Comparison of ENCODE assay signal across 12 cellular contexts in the genomic region with DNA sequence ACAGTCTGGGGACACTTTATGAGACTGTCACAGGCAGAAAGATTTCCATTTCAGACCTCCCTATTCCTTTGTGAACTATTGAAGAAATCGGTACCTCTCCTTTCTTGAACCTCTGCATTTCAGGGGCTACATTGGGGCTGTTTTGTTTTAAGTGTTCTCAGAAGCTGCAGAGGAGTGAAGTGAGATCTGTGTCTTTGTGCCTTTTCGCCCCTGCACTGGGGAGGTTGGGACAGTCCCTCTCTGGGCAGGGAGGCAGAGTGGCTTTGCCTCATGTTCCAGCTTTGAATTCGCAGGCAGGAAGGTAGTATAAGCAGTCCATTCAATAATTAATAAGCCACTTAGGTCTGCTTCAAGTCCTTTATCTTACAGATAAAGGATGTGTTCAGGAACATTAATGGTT. TPM values are rescaled to one million over a fixed set of nuclear protein-coding genes. Genes with fewer than 3 reads are reported as not detected.
DNase-seq lines count a peak whose midpoint lies in the region; ATAC-seq and TF ChIP-seq lines count a peak whose summit lies in the region.
"Had no signal": no experiment of that assay in that cellular context is flagged by ENCODE, and none has a peak within 500 bp of the region (broad histone marks: within the 10 kb centered on the region; RNA-seq: fewer than 3 reads in every experiment).

No MANE protein-coding gene starts in this region.

- H3K27me3 Mint-ChIP-seq in activated T-cell treated with anti-CD3 and anti-CD28 coated beads, Interleukin-2, amount 50 U/mL, for 24 hours: peaks cover 61% of the 10 kb centered on the region

- intact Hi-C loops in dorsolateral prefrontal cortex (cut with DNase I): no loop called here

- no peaks in the 10 kb centered on the region for H3K27me3 ChIP-seq in dorsolateral prefrontal cortex

- H3K9me3 Mint-ChIP-seq in activated T-cell treated with anti-CD3 and anti-CD28 coated beads, Interleukin-2, amount 50 U/mL, for 24 hours: no peaks in the 10 kb centered on the region
- H3K9me3 Mint-ChIP-seq: activated T-helper 2 cell treated with anti-CD3 and anti-CD28 coated beads, Interferon-gamma antibody, Interleukin-2, Interleukin-4, amounts not matched to agents 10 μg/mL and 5 μg/mL and 100 μg/mL, durations not matched to agents 14 hours and 24 hours and 36 hours; dendritic cell treated with granulocyte-macrophage colony-stimulating factor and Interleukin-4, amounts not matched to agents 40 ng/mL and 50 ng/mL, for 4 days had no signal

- DNase-seq in dorsolateral prefrontal cortex (no peak), NCI-H1436 treated with DMSO at 0.1 percent for 48 hours (lab: John Stamatoyannopoulos, UW) (no peak), epidermal melanocyte (ENCODE audit: insufficient read length, low spot score) (no peak), GOT3 (lab: John Stamatoyannopoulos, UW) (no peak)
- no peak for DNase-seq in activated T-cell treated with anti-CD3 and anti-CD28 coated beads, Interleukin-2, amount 50 U/mL, for 24 hours
- DNase-seq: NCI-H2081 had no signal

- H3K4me1 Mint-ChIP-seq in activated T-cell treated with anti-CD3 and anti-CD28 coated beads, Interleukin-2, amount 50 U/mL, for 24 hours (ENCODE audit: low read depth): peaks cover 1% of the 10 kb centered on the region

- H3K27ac Mint-ChIP-seq in activated T-cell treated with anti-CD3 and anti-CD28 coated beads, Interleukin-2, amount 50 U/mL, for 24 hours: no peak overlapping the region
- H3K27ac Mint-ChIP-seq: activated T-helper 2 cell treated with anti-CD3 and anti-CD28 coated beads, Interferon-gamma antibody, Interleukin-2, Interleukin-4, amounts not matched to agents 10 μg/mL and 5 μg/mL and 100 μg/mL, durations not matched to agents 14 hours and 24 hours and 36 hours; dendritic cell treated with granulocyte-macrophage colony-stimulating factor and Interleukin-4, amounts not matched to agents 40 ng/mL and 50 ng/mL, for 4 days had no signal

- no peak overlapping the region for H3K4me3 ChIP-seq in dorsolateral prefrontal cortex

- no peaks in the 10 kb centered on the region for H3K36me3 Mint-ChIP-seq in activated T-cell treated with anti-CD3 and anti-CD28 coated beads, Interleukin-2, amount 50 U/mL, for 24 hours (ENCODE audit: low read depth)
- H3K36me3 Mint-ChIP-seq: WTC11 had no signal

- peak; percentile 13 for ATAC-seq in GM18498 (IDR thresholded peaks at IDR 0.05; ENCODE audit: unreplicated experiment)
- peak; percentile 40 for ATAC-seq in GM21447 (IDR thresholded peaks at IDR 0.05; ENCODE audit: unreplicated experiment)
- ATAC-seq in HG03095 (IDR thresholded peaks at IDR 0.05; ENCODE audit: unreplicated experiment): peak; percentile 37

- peak overlapping the region in 58 of 59 donors; percentile 33 to 100 (median 84) for H3K27ac ChIP-seq in dorsolateral prefrontal cortex

- H3K4me3 Mint-ChIP-seq in activated T-cell treated with anti-CD3 and anti-CD28 coated beads, Interleukin-2, amount 50 U/mL, for 24 hours: no peak overlapping the region
- H3K4me3 Mint-ChIP-seq: dendritic cell treated with granulocyte-macrophage colony-stimulating factor and Interleukin-4, amounts not matched to agents 40 ng/mL and 50 ng/mL, for 4 days; WTC11 had no signal

- TF ChIP-seq CTCF in dorsolateral prefrontal cortex (IDR thresholded peaks at IDR 0.05 in 54 of 56, conservative IDR thresholded peaks at IDR 0.05 in 2 of 56; ENCODE audit: low read depth in 1 of 56, partially characterized antibody in 56 of 56): no peak

RNA-seq across cellular contexts. Expression of a gene that starts 9.5 kb away (rescaled TPM):
- total RNA-seq in dorsolateral prefrontal cortex: 100 to 1,000 TPM in 86 of 120 experiments, 10 to 100 TPM in 34; 44.5 to 389 (median 125) TPM
- total RNA-seq: activated T-helper 2 cell treated with anti-CD3 and anti-CD28 coated beads, Interferon-gamma antibody, Interleukin-2, Interleukin-4, amounts not matched to agents 10 μg/mL and 5 μg/mL and 100 μg/mL, durations not matched to agents 14 hours and 24 hours and 36 hours had no signal
